ENCODE assay signal across 9 cellular contexts in genomic region chr5:152359169-152359568, GRCh38. TPM values are rescaled to one million over a fixed set of nuclear protein-coding genes. Genes with fewer than 3 reads are reported as not detected.
"Had no signal": no experiment of that assay in that cellular context is flagged by ENCODE, and none has a peak within 500 bp of the region (broad histone marks: within the 10 kb centered on the region; RNA-seq: fewer than 3 reads in every experiment).

No MANE protein-coding gene starts in this region.

- H3K4me3 Mint-ChIP-seq: IgD-negative memory B cell had no signal

- H3K4me2 ChIP-seq: KMS-11 had no signal

- FAIRE-seq: HTR-8/SVneo, K562 had no signal

- H3K27ac Mint-ChIP-seq: IgD-negative memory B cell had no signal

- H3K4me3 ChIP-seq: K562 had no signal

- H3K36me3 Mint-ChIP-seq: IgD-negative memory B cell had no signal

- H3K27ac ChIP-seq: HL-60, KMS-11 had no signal

- H3K4me1 Mint-ChIP-seq: IgD-negative memory B cell had no signal

- H3K9ac ChIP-seq: KMS-11 had no signal

- ATAC-seq: K562 had no signal

- DNase-seq: IMR-90, KBM-7, KG1 had no signal

RNA-seq across cellular contexts. Expression of gene NMUR2, which starts 45.9 kb away (rescaled TPM):
- total RNA-seq: HT1080, IMR-90, K562 had no signal
- polyA plus RNA-seq: IgD-negative memory B cell, IMR-90, K562 had no signal
